In genomic region chr22:39309364-39309861, GRCh38 we compare ENCODE assay signal across 8 cellular contexts. TPM values are rescaled to one million over a fixed set of nuclear protein-coding genes. Genes with fewer than 3 reads are reported as not detected.
DNase-seq lines count a peak whose midpoint lies in the region; ATAC-seq and TF ChIP-seq lines count a peak whose summit lies in the region.

No MANE protein-coding gene starts in this region.

- no peaks in the 10 kb centered on the region for H3K9me3 Mint-ChIP-seq in Caco-2 (ENCODE audit: unreplicated experiment)
- H3K9me3 Mint-ChIP-seq in endodermal cell: no peaks in the 10 kb centered on the region

- no peak for ATAC-seq in GM18867 (IDR thresholded peaks at IDR 0.05; ENCODE audit: unreplicated experiment)

- no peak overlapping the region for H3K27ac ChIP-seq in endodermal cell (ENCODE audit: low read depth, low read length)
- H3K27ac ChIP-seq in trophoblast cell (ENCODE audit: low read depth, low read length): peak overlapping the region; percentile 79
- peak overlapping the region in 19 of 59 donors; percentile 4 to 73 (median 38) for H3K27ac ChIP-seq in dorsolateral prefrontal cortex

- CTCF ChIA-PET in Caco-2 (lab: Charles Lee): interaction anchor here (0.6 to 1.4 kb wide), 2 partner anchors 138 to 220 kb away, joined by 4 to 5 read pairs; no protein-coding TSS in a partner anchor

- 73 to 75% methylated on average over 8 to 18 of the region's 18 CpGs for WGBS in endodermal cell (ENCODE audit: insufficient coverage in 1 of 2, insufficient read length in 1 of 2), 2 experiments
- WGBS in trophoblast cell (ENCODE audit: extremely low coverage, insufficient coverage, insufficient read length): no CpG with 5 or more reads among the region's 18 CpGs

- H4K91ac ChIP-seq in trophoblast cell (ENCODE audit: low read depth, low read length): peak overlapping the region; percentile 68

- H3K27me3 Mint-ChIP-seq in Caco-2 (ENCODE audit: insufficient read depth, unreplicated experiment): no peaks in the 10 kb centered on the region
- no peaks in the 10 kb centered on the region for H3K27me3 Mint-ChIP-seq in endodermal cell (ENCODE audit: insufficient read depth)

- TF ChIP-seq CTCF in Caco-2 (IDR thresholded peaks at IDR 0.05; ENCODE audit: insufficient read depth in 1 of 2, low read depth in 1 of 2, low read length in 1 of 2, severe bottlenecking in 1 of 2, unreplicated experiment in 1 of 2) (peak; percentile 22 to 23), endodermal cell (conservative IDR thresholded peaks at IDR 0.05) (peak; percentile 49), dorsolateral prefrontal cortex (IDR thresholded peaks at IDR 0.05 in 54 of 56, conservative IDR thresholded peaks at IDR 0.05 in 2 of 56; ENCODE audit: low read depth in 1 of 56, partially characterized antibody in 56 of 56) (peak in 1 of 56 donors; percentile 9)

- H3K9ac ChIP-seq in endodermal cell (ENCODE audit: extremely low read depth, low read length, poor library complexity, severe bottlenecking) (no peak overlapping the region), trophoblast cell (ENCODE audit: low read length) (no peak overlapping the region)

- H4K8ac ChIP-seq in trophoblast cell (ENCODE audit: low read depth, low read length): peak overlapping the region; percentile 23

- H3K9me3 ChIP-seq in Caco-2 (no peaks in the 10 kb centered on the region), endodermal cell (ENCODE audit: control insufficient read depth, low read length) (no peaks in the 10 kb centered on the region), trophoblast cell (ENCODE audit: insufficient read depth, low read depth, low read length) (peaks cover 4% of the 10 kb centered on the region)

- no peak overlapping the region for H3K23ac ChIP-seq in trophoblast cell (ENCODE audit: low read length)

- H3K4me3 Mint-ChIP-seq in Caco-2 (ENCODE audit: unreplicated experiment): no peak overlapping the region
- no peak overlapping the region for H3K4me3 Mint-ChIP-seq in endodermal cell

- peaks cover 66% of the 10 kb centered on the region for H3K36me3 Mint-ChIP-seq in Caco-2 (ENCODE audit: insufficient read depth, unreplicated experiment)
- peaks cover 52% of the 10 kb centered on the region for H3K36me3 Mint-ChIP-seq in endodermal cell (ENCODE audit: low read depth)

- H3K4me2 ChIP-seq in trophoblast cell (ENCODE audit: low read length): peak overlapping the region; percentile 29

- H3K4me3 ChIP-seq in Caco-2 (ENCODE audit: low read depth, low read length) (no peak overlapping the region), endodermal cell (ENCODE audit: low read length) (no peak overlapping the region), trophoblast cell (ENCODE audit: low read depth, low read length) (no peak overlapping the region), dorsolateral prefrontal cortex (peak overlapping the region in 1 of 59 donors; percentile 5)

- no peaks in the 10 kb centered on the region for H3K79me2 ChIP-seq in trophoblast cell (ENCODE audit: control insufficient read depth, insufficient read depth, low read length, poor library complexity)

- no peaks in the 10 kb centered on the region for H3K4me1 Mint-ChIP-seq in Caco-2 (ENCODE audit: low read depth, unreplicated experiment)
- H3K4me1 Mint-ChIP-seq in endodermal cell: peaks cover 9% of the 10 kb centered on the region

- H3K18ac ChIP-seq in trophoblast cell (ENCODE audit: low read length): peak overlapping the region; percentile 48

- BruUV-seq in Caco-2 (replicated peaks; lab: Mats Ljungman, UMichigan): no TSS peak

- DNase-seq in Caco-2 (no peak), NAMALWA (ENCODE audit: low spot score) (peak; percentile 43), endodermal cell (peak; percentile 86), trophoblast cell (peak; percentile 87 to 89), dorsolateral prefrontal cortex (no peak), hippocampal formation (lab: John Stamatoyannopoulos, UW) (no peak), DMS53 (lab: John Stamatoyannopoulos, UW) (no peak)

- H3K4me1 ChIP-seq in Caco-2: peaks cover 9% of the 10 kb centered on the region; the same call in 1 of the 2 replicates
- no peaks in the 10 kb centered on the region for H3K4me1 ChIP-seq in endodermal cell (ENCODE audit: control insufficient read depth, insufficient read depth, low read length)
- H3K4me1 ChIP-seq in trophoblast cell (ENCODE audit: control insufficient read depth in 1 of 2, insufficient read depth in 2 of 2, low read length in 2 of 2): peaks cover 26 to 36% of the 10 kb centered on the region in 2 experiments

- POLR2A ChIA-PET in Caco-2 (lab: Charles Lee): interaction anchor here (1.5 kb wide), 1 partner anchor 10 kb away, joined by 4 read pairs; the partner anchor contains the start of gene RPL3

- H3K27me3 ChIP-seq in Caco-2 (replicated peaks; ENCODE audit: control insufficient read depth, insufficient read depth, low read length) (no peaks in the 10 kb centered on the region), endodermal cell (ENCODE audit: control insufficient read depth, insufficient read depth, low read length, poor library complexity, severe bottlenecking) (no peaks in the 10 kb centered on the region), trophoblast cell (ENCODE audit: insufficient read depth, low read length) (no peaks in the 10 kb centered on the region), dorsolateral prefrontal cortex (no peaks in the 10 kb centered on the region)

- H2AFZ ChIP-seq in trophoblast cell (ENCODE audit: insufficient read depth, low read length, poor library complexity): no peak overlapping the region

- H3K14ac ChIP-seq in trophoblast cell (ENCODE audit: low read length): peak overlapping the region; percentile 25

- peaks cover 2% of the 10 kb centered on the region; the same call in 1 of the 2 replicates for H3K36me3 ChIP-seq in Caco-2 (ENCODE audit: control insufficient read depth, insufficient read depth, low read length)
- H3K36me3 ChIP-seq in endodermal cell (ENCODE audit: control insufficient read depth, insufficient read depth, low read length): peaks cover 30% of the 10 kb centered on the region
- H3K36me3 ChIP-seq in trophoblast cell (ENCODE audit: control insufficient read depth in 1 of 2, insufficient read depth in 2 of 2, low read length in 2 of 2): peaks cover 30 to 31% of the 10 kb centered on the region in 2 experiments

- peaks cover 15% of the 10 kb centered on the region for H3K79me1 ChIP-seq in trophoblast cell (ENCODE audit: low read length)

- H3K27ac Mint-ChIP-seq in Caco-2 (ENCODE audit: unreplicated experiment) (no peak overlapping the region), endodermal cell (peak overlapping the region; percentile 70)

- H2BK5ac ChIP-seq in trophoblast cell (ENCODE audit: low read depth, low read length, poor library complexity): peak overlapping the region; percentile 50

- peak overlapping the region; percentile 38 for H3K4ac ChIP-seq in trophoblast cell (ENCODE audit: low read depth, low read length)

- peak overlapping the region; percentile 55 for H2BK120ac ChIP-seq in trophoblast cell (ENCODE audit: insufficient read depth, low read length, poor library complexity)

- peak overlapping the region; percentile 29 for H2BK12ac ChIP-seq in trophoblast cell (ENCODE audit: low read length)

- H4K12ac ChIP-seq in trophoblast cell (ENCODE audit: low read depth, low read length): no peak overlapping the region

- intact Hi-C loops in Caco-2 (cut with micrococcal nuclease; ENCODE audit: unreplicated experiment) (no loop called here), dorsolateral prefrontal cortex (cut with DNase I) (no loop called here)

- peak overlapping the region; percentile 21 for H2AK5ac ChIP-seq in trophoblast cell (ENCODE audit: low read length)

RNA-seq across cellular contexts. Expression of gene RPL3, which starts 10.0 kb away (rescaled TPM):
- 1,668 and 1,699 TPM in 2 replicates for total RNA-seq in Caco-2 (2022)
- total RNA-seq in endodermal cell: 1,000 to 10,000 TPM; 2,218 to 2,701 TPM
- polyA plus RNA-seq in endodermal cell (2013, experiment 1 of 2): 2,540 TPM
- 2,353 TPM for polyA plus RNA-seq in endodermal cell (2013, experiment 2 of 2)
- 1,456 and 1,519 TPM in 2 replicates for polyA plus RNA-seq in trophoblast cell (2013)
- total RNA-seq in dorsolateral prefrontal cortex: 100 to 1,000 TPM; 562 to 963 (median 699) TPM

RNA-seq across cellular contexts. Expression of gene SYNGR1, which starts 40.4 kb away (rescaled TPM):
- total RNA-seq in Caco-2 (2022) (20.2 and 21.9 TPM in 2 replicates), endodermal cell (10 to 100 TPM; 19.0 to 36.3 TPM), dorsolateral prefrontal cortex (100 to 1,000 TPM; 108 to 421 (median 288) TPM)
- polyA plus RNA-seq in endodermal cell (2013, experiment 1 of 2): 32.9 TPM
- polyA plus RNA-seq in endodermal cell (2013, experiment 2 of 2): 28.3 TPM
- polyA plus RNA-seq in trophoblast cell (2013): 20.4 and 21.0 TPM in 2 replicates

Comparison
In these comparisons a context has a peak if more than half of its experiments do, and no peak if none do; other contexts are left out.
1. DNase-seq: peak in NAMALWA (single experiment), endodermal cell (single experiment) and trophoblast cell (2 of 2); none in Caco-2 (0 of 2), dorsolateral prefrontal cortex (0 of 10), hippocampal formation (0 of 2) and DMS53 (single experiment).